10 cellular contexts compared by ENCODE assay signal in the genomic region with DNA sequence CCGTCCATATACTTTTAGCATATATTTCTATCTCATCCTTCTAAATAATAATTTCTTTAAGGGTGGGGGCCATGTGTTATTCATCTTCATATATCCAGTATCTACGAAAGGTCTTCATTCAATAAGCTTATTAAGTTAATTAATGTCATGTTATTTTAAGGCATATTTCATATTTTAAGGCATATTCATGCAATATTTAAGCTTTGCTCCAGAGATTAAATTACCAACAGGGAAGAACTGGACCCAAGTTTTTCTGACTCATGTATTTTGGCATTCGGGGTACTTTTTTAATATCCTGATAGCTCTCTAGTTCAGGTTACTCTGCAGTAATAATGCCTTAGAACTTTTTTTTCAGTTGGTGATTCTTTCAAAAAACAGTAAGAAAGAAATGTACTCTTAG. TPM values are rescaled to one million over a fixed set of nuclear protein-coding genes. Genes with fewer than 3 reads are reported as not detected.
DNase-seq lines count a peak whose midpoint lies in the region; ATAC-seq, FAIRE-seq and TF ChIP-seq lines count a peak whose summit lies in the region.
"Had no signal": no experiment of that assay in that cellular context is flagged by ENCODE, and none has a peak within 500 bp of the region (broad histone marks: within the 10 kb centered on the region; RNA-seq: fewer than 3 reads in every experiment).

No MANE protein-coding gene starts in this region.

- FAIRE-seq in astrocyte (lab: Jason Lieb, UNC) = no peak

- peaks cover 4% of the 10 kb centered on the region for H3K36me3 ChIP-seq in astrocyte (ENCODE audit: insufficient read depth, low read length)

- no peaks in the 10 kb centered on the region for H3K9me3 Mint-ChIP-seq in stimulated activated naive CD8-positive, alpha-beta T cell treated with anti-CD3 and anti-CD28 coated beads, Interleukin-15, Interleukin-2, amounts not matched to agents 100 ng/mL and 50 ng/mL, for 24 hours
- H3K9me3 Mint-ChIP-seq in stimulated activated naive CD8-positive, alpha-beta T cell treated with anti-CD3 and anti-CD28 coated beads, Interleukin-15, amount 100 ng/mL, for 72 hours = no peaks in the 10 kb centered on the region
- H3K9me3 Mint-ChIP-seq in astrocyte (ENCODE audit: unreplicated experiment) (no peaks in the 10 kb centered on the region), WTC11 (no peaks in the 10 kb centered on the region)

- ATAC-seq in stimulated activated naive CD8-positive, alpha-beta T cell treated with anti-CD3 and anti-CD28 coated beads, Interleukin-15, amount 100 ng/mL, for 72 hours = no peak
- ATAC-seq in HG03135 (IDR thresholded peaks at IDR 0.05; ENCODE audit: unreplicated experiment) (peak; percentile 27), HG03039 (IDR thresholded peaks at IDR 0.05; ENCODE audit: unreplicated experiment) (no peak), WTC11 (no peak)

- no peak overlapping the region for H3K4me3 ChIP-seq in astrocyte (ENCODE audit: insufficient read depth, low read depth, low read length)

- H3K27ac ChIP-seq in astrocyte (ENCODE audit: low read depth, low read length) = no peak overlapping the region

- H3K36me3 Mint-ChIP-seq in stimulated activated naive CD8-positive, alpha-beta T cell treated with anti-CD3 and anti-CD28 coated beads, Interleukin-15, Interleukin-2, amounts not matched to agents 100 ng/mL and 50 ng/mL, for 24 hours (ENCODE audit: low read depth) = peaks cover 51% of the 10 kb centered on the region
- H3K36me3 Mint-ChIP-seq in astrocyte (ENCODE audit: low read depth, unreplicated experiment) (peaks cover 10% of the 10 kb centered on the region), WTC11 (peaks cover 9% of the 10 kb centered on the region)

- no peak for TF ChIP-seq CTCF in astrocyte (IDR thresholded peaks at IDR 0.05; ENCODE audit: insufficient read depth, low read depth, low read length)
- TF ChIP-seq CTCF in WTC11 (IDR thresholded peaks at IDR 0.05) = no peak

- POLR2A ChIA-PET in WTC11 (lab: Charles Lee) = no interaction called here

- H3K27me3 ChIP-seq in astrocyte (ENCODE audit: insufficient read depth, low read length) = no peaks in the 10 kb centered on the region

- H3K4me2 ChIP-seq in astrocyte (ENCODE audit: low read length) = no peak overlapping the region

- no peak for DNase-seq in stimulated activated naive CD8-positive, alpha-beta T cell treated with anti-CD3 and anti-CD28 coated beads, Interleukin-15, amount 100 ng/mL, for 72 hours
- peak; percentile 24 for DNase-seq in astrocyte (ENCODE audit: low read depth)
- no peak for DNase-seq in NAMALWA (ENCODE audit: low spot score)
- DNase-seq in WTC11 (ENCODE audit: low spot score) = no peak
- DNase-seq in mucosa of gallbladder (ENCODE audit: low spot score) = no peak
- DNase-seq: activated effector memory CD4-positive, alpha-beta T cell treated with Interleukin-2 at 50 U/mL for 16 hours; NCI-H1105 had no signal

- CTCF ChIA-PET in WTC11 (lab: Charles Lee) = interaction anchor here (1.4 kb wide), 1 partner anchor 12 kb away, joined by 4 read pairs; no protein-coding TSS in a partner anchor

- no peaks in the 10 kb centered on the region for H3K4me1 ChIP-seq in astrocyte (ENCODE audit: insufficient read depth, low read length)

- peak overlapping the region; percentile 69 for H3K27ac Mint-ChIP-seq in stimulated activated naive CD8-positive, alpha-beta T cell treated with anti-CD3 and anti-CD28 coated beads, Interleukin-15, Interleukin-2, amounts not matched to agents 100 ng/mL and 50 ng/mL, for 24 hours
- peak overlapping the region in 1 of 2 donors; percentile 4 for H3K27ac Mint-ChIP-seq in stimulated activated naive CD8-positive, alpha-beta T cell treated with anti-CD3 and anti-CD28 coated beads, Interleukin-15, amount 100 ng/mL, for 72 hours
- no peak overlapping the region for H3K27ac Mint-ChIP-seq in astrocyte (ENCODE audit: unreplicated experiment)
- no peak overlapping the region for H3K27ac Mint-ChIP-seq in WTC11

- H3K79me2 ChIP-seq in astrocyte (ENCODE audit: insufficient read depth, low read length) = peaks cover 87% of the 10 kb centered on the region

- H3K9ac ChIP-seq in astrocyte (ENCODE audit: low read length) = no peak overlapping the region

- H3K9me3 ChIP-seq in astrocyte (ENCODE audit: insufficient read depth, low read depth, low read length) = no peaks in the 10 kb centered on the region

- no peak overlapping the region for H2AFZ ChIP-seq in astrocyte (ENCODE audit: low read depth, low read length)

- no peaks in the 10 kb centered on the region for H3K27me3 Mint-ChIP-seq in stimulated activated naive CD8-positive, alpha-beta T cell treated with anti-CD3 and anti-CD28 coated beads, Interleukin-15, Interleukin-2, amounts not matched to agents 100 ng/mL and 50 ng/mL, for 24 hours
- H3K27me3 Mint-ChIP-seq in stimulated activated naive CD8-positive, alpha-beta T cell treated with anti-CD3 and anti-CD28 coated beads, Interleukin-15, amount 100 ng/mL, for 72 hours = no peaks in the 10 kb centered on the region
- H3K27me3 Mint-ChIP-seq in astrocyte (ENCODE audit: low read depth, unreplicated experiment) = no peaks in the 10 kb centered on the region
- no peaks in the 10 kb centered on the region for H3K27me3 Mint-ChIP-seq in WTC11 (ENCODE audit: low read depth)

- H4K20me1 ChIP-seq in astrocyte (ENCODE audit: insufficient read depth, low read length) = peaks cover 62% of the 10 kb centered on the region

- peaks cover 56% of the 10 kb centered on the region for H3K4me1 Mint-ChIP-seq in stimulated activated naive CD8-positive, alpha-beta T cell treated with anti-CD3 and anti-CD28 coated beads, Interleukin-15, Interleukin-2, amounts not matched to agents 100 ng/mL and 50 ng/mL, for 24 hours (ENCODE audit: low read depth)
- H3K4me1 Mint-ChIP-seq in stimulated activated naive CD8-positive, alpha-beta T cell treated with anti-CD3 and anti-CD28 coated beads, Interleukin-15, amount 100 ng/mL, for 72 hours = peaks cover 40% of the 10 kb centered on the region
- no peaks in the 10 kb centered on the region for H3K4me1 Mint-ChIP-seq in astrocyte (ENCODE audit: low read depth, unreplicated experiment)
- peaks cover 10% of the 10 kb centered on the region for H3K4me1 Mint-ChIP-seq in WTC11

- H3K4me3 Mint-ChIP-seq in stimulated activated naive CD8-positive, alpha-beta T cell treated with anti-CD3 and anti-CD28 coated beads, Interleukin-15, Interleukin-2, amounts not matched to agents 100 ng/mL and 50 ng/mL, for 24 hours = no peak overlapping the region
- H3K4me3 Mint-ChIP-seq in stimulated activated naive CD8-positive, alpha-beta T cell treated with anti-CD3 and anti-CD28 coated beads, Interleukin-15, amount 100 ng/mL, for 72 hours = no peak overlapping the region
- H3K4me3 Mint-ChIP-seq in astrocyte (ENCODE audit: unreplicated experiment) (no peak overlapping the region), WTC11 (no peak overlapping the region)

TF ChIP-seq in WTC11, 78 proteins besides CTCF, POLR2A, EP300 and RAD21:
- TF ChIP-seq, protein P1, sequence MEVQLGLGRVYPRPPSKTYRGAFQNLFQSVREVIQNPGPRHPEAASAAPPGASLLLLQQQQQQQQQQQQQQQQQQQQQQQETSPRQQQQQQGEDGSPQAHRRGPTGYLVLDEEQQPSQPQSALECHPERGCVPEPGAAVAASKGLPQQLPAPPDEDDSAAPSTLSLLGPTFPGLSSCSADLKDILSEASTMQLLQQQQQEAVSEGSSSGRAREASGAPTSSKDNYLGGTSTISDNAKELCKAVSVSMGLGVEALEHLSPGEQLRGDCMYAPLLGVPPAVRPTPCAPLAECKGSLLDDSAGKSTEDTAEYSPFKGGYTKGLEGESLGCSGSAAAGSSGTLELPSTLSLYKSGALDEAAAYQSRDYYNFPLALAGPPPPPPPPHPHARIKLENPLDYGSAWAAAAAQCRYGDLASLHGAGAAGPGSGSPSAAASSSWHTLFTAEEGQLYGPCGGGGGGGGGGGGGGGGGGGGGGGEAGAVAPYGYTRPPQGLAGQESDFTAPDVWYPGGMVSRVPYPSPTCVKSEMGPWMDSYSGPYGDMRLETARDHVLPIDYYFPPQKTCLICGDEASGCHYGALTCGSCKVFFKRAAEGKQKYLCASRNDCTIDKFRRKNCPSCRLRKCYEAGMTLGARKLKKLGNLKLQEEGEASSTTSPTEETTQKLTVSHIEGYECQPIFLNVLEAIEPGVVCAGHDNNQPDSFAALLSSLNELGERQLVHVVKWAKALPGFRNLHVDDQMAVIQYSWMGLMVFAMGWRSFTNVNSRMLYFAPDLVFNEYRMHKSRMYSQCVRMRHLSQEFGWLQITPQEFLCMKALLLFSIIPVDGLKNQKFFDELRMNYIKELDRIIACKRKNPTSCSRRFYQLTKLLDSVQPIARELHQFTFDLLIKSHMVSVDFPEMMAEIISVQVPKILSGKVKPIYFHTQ (CRISPR knock-in tag; IDR thresholded peaks at IDR 0.05) = no peak
- TF ChIP-seq NR2C2 (CRISPR knock-in tag; IDR thresholded peaks at IDR 0.05) (no peak), TCF7 (CRISPR knock-in tag; IDR thresholded peaks at IDR 0.05; ENCODE audit: low read depth) (no peak), ETV6 (CRISPR knock-in tag; IDR thresholded peaks at IDR 0.05) (no peak), IRF2 (CRISPR knock-in tag; IDR thresholded peaks at IDR 0.05; ENCODE audit: borderline replicate concordance, low read depth) (no peak)
- TF ChIP-seq, protein P2, sequence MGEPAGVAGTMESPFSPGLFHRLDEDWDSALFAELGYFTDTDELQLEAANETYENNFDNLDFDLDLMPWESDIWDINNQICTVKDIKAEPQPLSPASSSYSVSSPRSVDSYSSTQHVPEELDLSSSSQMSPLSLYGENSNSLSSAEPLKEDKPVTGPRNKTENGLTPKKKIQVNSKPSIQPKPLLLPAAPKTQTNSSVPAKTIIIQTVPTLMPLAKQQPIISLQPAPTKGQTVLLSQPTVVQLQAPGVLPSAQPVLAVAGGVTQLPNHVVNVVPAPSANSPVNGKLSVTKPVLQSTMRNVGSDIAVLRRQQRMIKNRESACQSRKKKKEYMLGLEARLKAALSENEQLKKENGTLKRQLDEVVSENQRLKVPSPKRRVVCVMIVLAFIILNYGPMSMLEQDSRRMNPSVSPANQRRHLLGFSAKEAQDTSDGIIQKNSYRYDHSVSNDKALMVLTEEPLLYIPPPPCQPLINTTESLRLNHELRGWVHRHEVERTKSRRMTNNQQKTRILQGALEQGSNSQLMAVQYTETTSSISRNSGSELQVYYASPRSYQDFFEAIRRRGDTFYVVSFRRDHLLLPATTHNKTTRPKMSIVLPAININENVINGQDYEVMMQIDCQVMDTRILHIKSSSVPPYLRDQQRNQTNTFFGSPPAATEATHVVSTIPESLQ (CRISPR knock-in tag; IDR thresholded peaks at IDR 0.05) = no peak

RNA-seq across cellular contexts. Expression of a gene that starts 27.4 kb away (rescaled TPM):
- total RNA-seq in astrocyte (37.7 and 40.8 TPM in 2 replicates), WTC11 (2021) (23.2 to 27.8 TPM (median 26.1 TPM) in 3 replicates), mucosa of gallbladder (76.5 TPM)
